ENCODE assay signal across 9 cellular contexts in the genomic region with DNA sequence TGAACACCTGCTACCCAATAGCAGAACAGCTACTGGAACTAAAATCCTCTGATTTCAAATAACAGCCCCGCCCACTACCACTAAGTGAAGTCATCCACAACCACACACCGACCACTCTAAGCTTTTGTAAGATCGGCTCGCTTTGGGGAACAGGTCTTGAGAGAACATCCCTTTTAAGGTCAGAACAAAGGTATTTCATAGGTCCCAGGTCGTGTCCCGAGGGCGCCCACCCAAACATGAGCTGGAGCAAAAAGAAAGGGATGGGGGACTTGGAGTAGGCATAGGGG. TPM values are rescaled to one million over a fixed set of nuclear protein-coding genes. Genes with fewer than 3 reads are reported as not detected.
DNase-seq lines count a peak whose midpoint lies in the region; ATAC-seq and TF ChIP-seq lines count a peak whose summit lies in the region.
"Had no signal": no experiment of that assay in that cellular context is flagged by ENCODE, and none has a peak within 500 bp of the region (broad histone marks: within the 10 kb centered on the region; RNA-seq: fewer than 3 reads in every experiment).

No MANE protein-coding gene starts in this region.

- no peaks in the 10 kb centered on the region for H3K9me3 ChIP-seq in CD4-positive, CD25-positive, alpha-beta regulatory T cell (ENCODE audit: control insufficient read depth in 2 of 2, low read length in 2 of 2)
- no peaks in the 10 kb centered on the region for H3K9me3 ChIP-seq in mammary epithelial cell (replicated peaks; ENCODE audit: insufficient read depth, low read length)

- no peaks in the 10 kb centered on the region for H3K27me3 Mint-ChIP-seq in CD4-positive, CD25-positive, alpha-beta regulatory T cell
- H3K27me3 Mint-ChIP-seq in T-helper 1 cell treated with Interleukin-12 subunit alpha and Interleukin-12 subunit beta and Interleukin-4 antibody, amounts not matched to agents 30 μg/mL and 1 μg/mL, for 36 hours (ENCODE audit: low read depth) = no peaks in the 10 kb centered on the region

- H3K4me2 ChIP-seq in mammary epithelial cell (ENCODE audit: insufficient read depth, low read depth, low read length) = peak overlapping the region; percentile 87

- peak overlapping the region; percentile 98 for H3K27ac ChIP-seq in CD4-positive, CD25-positive, alpha-beta regulatory T cell (ENCODE audit: insufficient read depth, low read length, poor library complexity, severe bottlenecking)
- peak overlapping the region; percentile 95 for H3K27ac ChIP-seq in mammary epithelial cell (ENCODE audit: insufficient read depth, low read depth, low read length)

- H3K79me2 ChIP-seq in mammary epithelial cell (ENCODE audit: insufficient read depth, low read length) = peaks cover 18% of the 10 kb centered on the region

- no peaks in the 10 kb centered on the region for H3K27me3 ChIP-seq in CD4-positive, CD25-positive, alpha-beta regulatory T cell (ENCODE audit: control insufficient read depth, insufficient read depth, low read length)
- H3K27me3 ChIP-seq in mammary epithelial cell (ENCODE audit: insufficient read depth, low read length) (no peaks in the 10 kb centered on the region), kidney epithelial cell (ENCODE audit: control insufficient read depth, insufficient read depth, low read length) (no peaks in the 10 kb centered on the region)

- ATAC-seq in CD4-positive, CD25-positive, alpha-beta regulatory T cell (ENCODE audit: low read depth in 2 of 2) = peak; percentile 54 to 59
- ATAC-seq in GM19397 (IDR thresholded peaks at IDR 0.05; ENCODE audit: unreplicated experiment) (peak; percentile 8), HG03565 (IDR thresholded peaks at IDR 0.05; ENCODE audit: unreplicated experiment) (peak; percentile 12)

- peak overlapping the region; percentile 95 for H3K4me3 ChIP-seq in CD4-positive, CD25-positive, alpha-beta regulatory T cell (ENCODE audit: low read depth, low read length)
- peak overlapping the region; percentile 70 to 92 (median 70) for H3K4me3 ChIP-seq in mammary epithelial cell (replicated peaks in 1 of 3; ENCODE audit: insufficient read depth in 1 of 3, low read depth in 2 of 3, low read length in 3 of 3)
- peak overlapping the region; percentile 58 for H3K4me3 ChIP-seq in kidney epithelial cell (ENCODE audit: low read depth, low read length)

- dilution Hi-C loops in mammary epithelial cell (cut with HindIII; ENCODE audit: low sequenced_read_pairs) = no loop called here

- CTCF ChIA-PET in mammary epithelial cell (lab: Charles Lee; ENCODE audit: low non-redundant PET) = interaction anchor here (0.5 to 0.6 kb wide), 3 partner anchors 9 to 271 kb away, joined by 3 read pairs; partner anchors contain the start of gene PDS5B

- H3K27ac Mint-ChIP-seq in CD4-positive, CD25-positive, alpha-beta regulatory T cell = peak overlapping the region; percentile 98 to 100 (median 99)
- peak overlapping the region; percentile 100 for H3K27ac Mint-ChIP-seq in T-helper 1 cell treated with Interleukin-12 subunit alpha and Interleukin-12 subunit beta and Interleukin-4 antibody, amounts not matched to agents 30 μg/mL and 1 μg/mL, for 36 hours

- peaks cover 4% of the 10 kb centered on the region for H3K36me3 Mint-ChIP-seq in CD4-positive, CD25-positive, alpha-beta regulatory T cell
- H3K36me3 Mint-ChIP-seq in T-helper 1 cell treated with Interleukin-12 subunit alpha and Interleukin-12 subunit beta and Interleukin-4 antibody, amounts not matched to agents 30 μg/mL and 1 μg/mL, for 36 hours (ENCODE audit: low read depth) = peaks cover 8% of the 10 kb centered on the region

- WGBS in mammary epithelial cell (ENCODE audit: low coverage, missing lambda C conversion rate) = 21% methylated on average over 7 of the region's 7 CpGs

- H3K4me1 ChIP-seq in CD4-positive, CD25-positive, alpha-beta regulatory T cell (ENCODE audit: control insufficient read depth, insufficient read depth, low read length, poor library complexity, severe bottlenecking) = peaks cover 10% of the 10 kb centered on the region
- H3K4me1 ChIP-seq in mammary epithelial cell (ENCODE audit: insufficient read depth, low read length) = peaks cover 5% of the 10 kb centered on the region

- no peaks in the 10 kb centered on the region for H4K20me1 ChIP-seq in mammary epithelial cell (ENCODE audit: insufficient read depth, low read length)

- no peak for TF ChIP-seq CTCF in mammary epithelial cell (conservative IDR thresholded peaks at IDR 0.05 in 1 of 2, IDR thresholded peaks at IDR 0.05 in 1 of 2; ENCODE audit: extremely low read depth in 1 of 2, insufficient read depth in 1 of 2, low read depth in 1 of 2, low read length in 2 of 2)
- TF ChIP-seq CTCF in kidney epithelial cell (IDR thresholded peaks at IDR 0.05; ENCODE audit: insufficient read depth, low read length, poor library complexity, severe bottlenecking) = no peak

- peaks cover 5 to 39% (median 18%) of the 10 kb centered on the region in 4 donors for H3K4me1 Mint-ChIP-seq in CD4-positive, CD25-positive, alpha-beta regulatory T cell
- peaks cover 29% of the 10 kb centered on the region for H3K4me1 Mint-ChIP-seq in T-helper 1 cell treated with Interleukin-12 subunit alpha and Interleukin-12 subunit beta and Interleukin-4 antibody, amounts not matched to agents 30 μg/mL and 1 μg/mL, for 36 hours (ENCODE audit: low read depth)

- peak overlapping the region; percentile 100 for H2AFZ ChIP-seq in mammary epithelial cell (ENCODE audit: low read depth, low read length)

- peak; percentile 43 to 73 (median 68) for DNase-seq in CD4-positive, CD25-positive, alpha-beta regulatory T cell
- peak; percentile 42 for DNase-seq in mammary epithelial cell
- DNase-seq in kidney epithelial cell (ENCODE audit: low read depth) = no peak
- DNase-seq in stimulated activated CD4-positive, alpha-beta T cell treated with anti-CD3 and anti-CD28 coated beads, TNF-alpha, amount 100 ng/mL, for 4 hours (ENCODE audit: low read depth in 3 of 3) = peak in 2 of 3 experiments; percentile 32 to 45
- no peak for DNase-seq in HPDE6-E6E7 (ENCODE audit: extremely low spot score)

- peak overlapping the region; percentile 89 to 99 (median 96) for H3K4me3 Mint-ChIP-seq in CD4-positive, CD25-positive, alpha-beta regulatory T cell
- H3K4me3 Mint-ChIP-seq in T-helper 1 cell treated with Interleukin-12 subunit alpha and Interleukin-12 subunit beta and Interleukin-4 antibody, amounts not matched to agents 30 μg/mL and 1 μg/mL, for 36 hours = peak overlapping the region; percentile 94

- no peaks in the 10 kb centered on the region for H3K9me3 Mint-ChIP-seq in CD4-positive, CD25-positive, alpha-beta regulatory T cell
- no peaks in the 10 kb centered on the region for H3K9me3 Mint-ChIP-seq in T-helper 1 cell treated with Interleukin-12 subunit alpha and Interleukin-12 subunit beta and Interleukin-4 antibody, amounts not matched to agents 30 μg/mL and 1 μg/mL, for 36 hours

- H3K9ac ChIP-seq in mammary epithelial cell (ENCODE audit: insufficient read depth, low read length) = peak overlapping the region; percentile 94

- in situ Hi-C loops in mammary epithelial cell (cut with MboI; ENCODE audit: low sequenced_read_pairs in 2 of 2) = loop anchor here (5.0 to 25.0 kb wide), 4 partner anchors 68 to 403 kb away; no protein-coding TSS in a partner anchor

- BruUV-seq in mammary epithelial cell (replicated peaks; lab: Mats Ljungman, UMichigan) = TSS peak; percentile 76

- no peaks in the 10 kb centered on the region for H3K36me3 ChIP-seq in CD4-positive, CD25-positive, alpha-beta regulatory T cell (ENCODE audit: control insufficient read depth, insufficient read depth, low read length)
- H3K36me3 ChIP-seq in mammary epithelial cell (ENCODE audit: insufficient read depth, low read length) (no peaks in the 10 kb centered on the region), kidney epithelial cell (ENCODE audit: control insufficient read depth, insufficient read depth, low read length) (peaks cover under 1% of the 10 kb centered on the region)

- intact Hi-C loops in mammary epithelial cell (cut with micrococcal nuclease) = loop anchor here (5.0 kb wide), 2 partner anchors 272 to 283 kb away; partner anchors contain the start of genes FRY and PDS5B

RNA-seq across cellular contexts. Expression of gene ZAR1L, which starts 0.3 kb away (rescaled TPM):
- not detected for total RNA-seq in CD4-positive, CD25-positive, alpha-beta regulatory T cell
- under 1 TPM in 1 of 4 donors, not detected in 3; 0.16 TPM for polyA plus RNA-seq in CD4-positive, CD25-positive, alpha-beta regulatory T cell
- not detected for total RNA-seq in mammary epithelial cell
- polyA plus RNA-seq in mammary epithelial cell = not detected
- not detected for polyA minus RNA-seq in mammary epithelial cell
- total RNA-seq in kidney epithelial cell = 0.14 TPM in 1 of 2 replicates, not detected in the other
- total RNA-seq: T-helper 1 cell treated with Interleukin-12 subunit alpha and Interleukin-12 subunit beta and Interleukin-4 antibody, amounts not matched to agents 30 ng/mL and 1 ng/mL, for 36 hours had no signal

RNA-seq across cellular contexts. Expression of gene BRCA2, which starts 0.4 kb away (rescaled TPM):
- 7.6 TPM for total RNA-seq in CD4-positive, CD25-positive, alpha-beta regulatory T cell
- polyA plus RNA-seq in CD4-positive, CD25-positive, alpha-beta regulatory T cell = 1 to 10 TPM; 1.3 to 2.5 (median 1.9) TPM
- total RNA-seq in mammary epithelial cell (10 to 100 TPM in 1 of 2 donors, 1 to 10 TPM in 1; 3.0 to 16.0 TPM), kidney epithelial cell (6.3 and 7.5 TPM in 2 replicates)
- 3.0 TPM for polyA plus RNA-seq in mammary epithelial cell
- 79.5 TPM for polyA minus RNA-seq in mammary epithelial cell

Comparison
In these comparisons a context has a peak if more than half of its experiments do, and no peak if none do; other contexts are left out.
1. DNase-seq: peak in CD4-positive, CD25-positive, alpha-beta regulatory T cell (3 of 3), mammary epithelial cell (single experiment) and stimulated activated CD4-positive, alpha-beta T cell treated with anti-CD3 and anti-CD28 coated beads, TNF-alpha, amount 100 ng/mL, for 4 hours (2 of 3); none in kidney epithelial cell (single experiment) and HPDE6-E6E7 (single experiment).
2. Peak in every context shown above with its lines, with median percentiles within 50 percentile points of each other: ATAC-seq and H3K4me3 ChIP-seq.